Comparison of ENCODE assay signal across 10 cellular contexts in the genomic region with DNA sequence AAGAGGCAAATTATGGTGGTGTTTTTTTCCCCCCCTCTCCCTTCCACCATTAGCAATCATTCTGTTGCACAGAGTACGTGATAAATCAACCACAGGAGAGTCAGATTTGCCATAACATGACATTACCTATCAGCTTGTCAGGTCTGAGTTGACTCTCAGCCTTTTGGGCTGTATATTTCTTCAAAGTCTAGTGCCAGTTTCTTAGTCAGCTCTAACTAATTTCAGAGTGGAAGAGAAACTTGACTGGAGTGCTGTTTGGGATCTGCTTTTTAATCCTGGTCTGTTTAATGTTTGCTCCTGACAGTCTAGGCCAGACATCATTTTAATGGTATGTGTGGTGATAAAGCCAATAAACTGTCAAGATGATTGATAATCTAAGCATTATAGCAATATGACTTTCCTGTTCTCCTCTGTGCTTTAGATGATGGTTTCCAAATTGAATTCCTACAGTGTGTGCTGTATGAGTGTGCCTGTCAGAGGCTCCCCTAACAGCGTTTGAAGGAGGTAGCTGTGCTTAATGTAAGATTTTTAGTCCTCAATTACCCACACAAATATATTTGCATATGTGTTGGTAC.
DNase-seq lines count a peak whose midpoint lies in the region; ATAC-seq and TF ChIP-seq lines count a peak whose summit lies in the region.
"Had no signal": no experiment of that assay in that cellular context is flagged by ENCODE, and none has a peak within 500 bp of the region (broad histone marks: within the 10 kb centered on the region; RNA-seq: fewer than 3 reads in every experiment).

No MANE protein-coding gene starts in this region.

- no peaks in the 10 kb centered on the region for H3K36me3 Mint-ChIP-seq in naive thymus-derived CD8-positive, alpha-beta T cell

- H3K36me3 ChIP-seq in esophagus squamous epithelium = no peaks in the 10 kb centered on the region
- H3K36me3 ChIP-seq: HAP-1 had no signal

- TF ChIP-seq CTCF in esophagus squamous epithelium (IDR thresholded peaks at IDR 0.05) = no peak

- peaks cover 4 to 20% (median 7%) of the 10 kb centered on the region in 5 donors for H3K27me3 Mint-ChIP-seq in naive thymus-derived CD8-positive, alpha-beta T cell

- peak; percentile 51 for DNase-seq in GM03348 (ENCODE audit: low spot score)
- DNase-seq in NCI-H226 = peak; percentile 96
- DNase-seq in esophagus squamous epithelium (lab: John Stamatoyannopoulos, UW) = no peak
- peak; percentile 13 for DNase-seq in pulmonary artery endothelial cell (ENCODE audit: low read depth, low spot score)
- no peak for DNase-seq in globus pallidus (ENCODE audit: low spot score)
- no peak for DNase-seq in naive thymus-derived CD8-positive, alpha-beta T cell
- no peak for DNase-seq in NCI-H1105 (lab: John Stamatoyannopoulos, UW)
- DNase-seq: NCI-H345 had no signal

- no peaks in the 10 kb centered on the region for H3K9me3 ChIP-seq in esophagus squamous epithelium
- H3K9me3 ChIP-seq: HAP-1 had no signal

- H3K27ac Mint-ChIP-seq in naive thymus-derived CD8-positive, alpha-beta T cell = no peak overlapping the region

- H3K4me1 Mint-ChIP-seq in naive thymus-derived CD8-positive, alpha-beta T cell = peaks cover 4 to 8% (median 4%) of the 10 kb centered on the region in 4 donors

- no peak overlapping the region for H3K4me3 Mint-ChIP-seq in naive thymus-derived CD8-positive, alpha-beta T cell

- H3K27me3 ChIP-seq in esophagus squamous epithelium = peaks cover 0 to 20% (median 0%) of the 10 kb centered on the region in 4 donors

- H3K4me3 ChIP-seq in esophagus squamous epithelium = no peak overlapping the region
- H3K4me3 ChIP-seq: HAP-1 had no signal

- no peaks in the 10 kb centered on the region for H3K9me3 Mint-ChIP-seq in naive thymus-derived CD8-positive, alpha-beta T cell

- WGBS in esophagus squamous epithelium, 2 donors = 15 to 18% methylated on average over 2 of the region's 2 CpGs

- POLR2A ChIA-PET in naive thymus-derived CD8-positive, alpha-beta T cell (lab: Charles Lee) = no interaction called here

- no peak for TF ChIP-seq POLR2A in esophagus squamous epithelium (IDR thresholded peaks at IDR 0.05)

- intact Hi-C loops in esophagus squamous epithelium (cut with DNase I) = no loop called here

- peaks cover 13 to 46% (median 33%) of the 10 kb centered on the region in 3 donors for H3K4me1 ChIP-seq in esophagus squamous epithelium
- H3K4me1 ChIP-seq: HAP-1 had no signal

- peak overlapping the region in 3 of 4 donors; percentile 21 to 64 (median 41) for H3K27ac ChIP-seq in esophagus squamous epithelium

- no peak for ATAC-seq in naive thymus-derived CD8-positive, alpha-beta T cell
- no peak for ATAC-seq in HG03520 (IDR thresholded peaks at IDR 0.05; ENCODE audit: unreplicated experiment)

Comparison
In these comparisons a context has a peak if more than half of its experiments do, and no peak if none do; other contexts are left out.
1. DNase-seq: peak in GM03348 (single experiment), NCI-H226 (single experiment) and pulmonary artery endothelial cell (single experiment); none in esophagus squamous epithelium (single experiment), globus pallidus (single experiment), naive thymus-derived CD8-positive, alpha-beta T cell (0 of 10) and NCI-H1105 (single experiment).